Comparison of ENCODE assay signal across 19 cellular contexts in genomic region chr10:124379609-124380193, GRCh38. TPM values are rescaled to one million over a fixed set of nuclear protein-coding genes. Genes with fewer than 3 reads are reported as not detected.
A peak's percentile ranks its signal among the peaks of the same experiment; 100 is the strongest.
DNase-seq lines count a peak whose midpoint lies in the region; ATAC-seq, FAIRE-seq and TF ChIP-seq lines count a peak whose summit lies in the region.
"Had no signal": no experiment of that assay in that cellular context is flagged by ENCODE, and none has a peak within 500 bp of the region (broad histone marks: within the 10 kb centered on the region; RNA-seq: fewer than 3 reads in every experiment).

No MANE protein-coding gene starts in this region.

- no peaks in the 10 kb centered on the region for H3K9me2 ChIP-seq in HCT116 (ENCODE audit: insufficient read depth)

- no peak overlapping the region for H3K9ac ChIP-seq in BLaER1 treated with 17β-estradiol and CSF1 and Interleukin-3, amounts not matched to agents 10 nM and 100 nM
- H3K9ac ChIP-seq in HCT116 (ENCODE audit: low read length) = no peak overlapping the region

- no peak overlapping the region for H3K4me3 ChIP-seq in BLaER1 treated with 17β-estradiol and CSF1 and Interleukin-3, amounts not matched to agents 10 nM and 100 nM
- no peak overlapping the region for H3K4me3 ChIP-seq in HCT116 (replicated peaks in 1 of 2; ENCODE audit: low read depth in 1 of 2, low read length in 2 of 2)
- H3K4me3 ChIP-seq: K562, SJCRH30 had no signal

- FAIRE-seq in GM12892 (lab: Jason Lieb, UNC) (no peak), urothelium cell line (lab: Jason Lieb, UNC) (no peak)
- FAIRE-seq: K562 had no signal

- peaks cover 27 to 80% (median 67%) of the 10 kb centered on the region in 10 experiments for H3K4me1 ChIP-seq in BLaER1 treated with 17β-estradiol and CSF1 and Interleukin-3, amounts not matched to agents 10 nM and 100 nM
- H3K4me1 ChIP-seq in HCT116 (ENCODE audit: control insufficient read depth in 1 of 2, insufficient read depth in 2 of 2, low read length in 2 of 2) = peaks cover 12 to 18% of the 10 kb centered on the region in 2 experiments
- H3K4me1 ChIP-seq: BE2C, SJCRH30 had no signal

- H3K27me3 ChIP-seq in BLaER1 treated with 17β-estradiol and CSF1 and Interleukin-3, amounts not matched to agents 10 nM and 100 nM = peaks cover 4 to 26% (median 22%) of the 10 kb centered on the region in 11 experiments; a peak in 18 of 22 replicates
- H3K27me3 ChIP-seq in HCT116 (ENCODE audit: insufficient read depth, low read length) = no peaks in the 10 kb centered on the region
- H3K27me3 ChIP-seq: BE2C, SJCRH30 had no signal

- RAD21 ChIA-PET in HCT116 (lab: Charles Lee; ENCODE audit: low non-redundant PET in 1 of 2, low total read pairs in 2 of 2, uncharacterized antibody in 2 of 2, unreplicated experiment in 2 of 2) = interaction anchor here in 1 of 2 experiments (0.6 to 2.2 kb wide), 4 partner anchors 9 to 677 kb away, joined by 4 to 9 read pairs (median 7); no protein-coding TSS in a partner anchor

- H3K4me2 ChIP-seq in BLaER1 treated with 17β-estradiol and CSF1 and Interleukin-3, amounts not matched to agents 10 nM and 100 nM = peak overlapping the region in 9 of 11 experiments; percentile 2 to 93 (median 81); a peak in 16 of 22 replicates
- peak overlapping the region; percentile 79 for H3K4me2 ChIP-seq in HCT116 (ENCODE audit: low read length)

- no TSS peak for BruUV-seq in HCT116 (replicated peaks; lab: Mats Ljungman, UMichigan)

- TF ChIP-seq RAD21 in HCT116 (IDR thresholded peaks at IDR 0.05; ENCODE audit: low read depth) = no peak

- intact Hi-C loops in HCT116 (cut with micrococcal nuclease) = no loop called here

- peak overlapping the region in 3 of 11 experiments; percentile 33 to 48 (median 43); a peak in 3 of 22 replicates for H3K27ac ChIP-seq in BLaER1 treated with 17β-estradiol and CSF1 and Interleukin-3, amounts not matched to agents 10 nM and 100 nM
- H3K27ac ChIP-seq in HCT116 (ENCODE audit: low read depth, low read length) (no peak overlapping the region), RWPE1 (peak overlapping the region; percentile 80)
- H3K27ac ChIP-seq: SJCRH30 had no signal

- POLR2A ChIA-PET in HCT116 (lab: Charles Lee) = interaction anchor here (0.6 to 1.2 kb wide), 2 partner anchors 9 to 37 kb away, joined by 3 read pairs; no protein-coding TSS in a partner anchor
- POLR2A ChIA-PET in RWPE1 (lab: Yijun Ruan, JAX; ENCODE audit: low non-redundant PET) = no interaction called here

- TF ChIP-seq CTCF in HCT116 (IDR thresholded peaks at IDR 0.05 in 2 of 3, conservative IDR thresholded peaks at IDR 0.05 in 1 of 3; ENCODE audit: borderline replicate concordance in 1 of 3, insufficient read depth in 1 of 3, low read depth in 2 of 3, low read length in 2 of 3) (no peak), RWPE1 (conservative IDR thresholded peaks at IDR 0.05; ENCODE audit: low read depth) (no peak)

- no peaks in the 10 kb centered on the region for H4K20me1 ChIP-seq in BLaER1 treated with 17β-estradiol and CSF1 and Interleukin-3, amounts not matched to agents 10 nM and 100 nM
- no peaks in the 10 kb centered on the region for H4K20me1 ChIP-seq in HCT116 (ENCODE audit: insufficient read depth)

- no peaks in the 10 kb centered on the region for H3K36me3 ChIP-seq in BLaER1 treated with 17β-estradiol and CSF1 and Interleukin-3, amounts not matched to agents 10 nM and 100 nM
- H3K36me3 ChIP-seq in HCT116 (ENCODE audit: control insufficient read depth in 1 of 2, insufficient read depth in 2 of 2, low read length in 2 of 2) = no peaks in the 10 kb centered on the region
- H3K36me3 ChIP-seq: BE2C, SJCRH30 had no signal

- CTCF ChIA-PET in HCT116 (lab: Charles Lee) (interaction anchor here (1.1 to 3.5 kb wide), 4 partner anchors 10 to 385 kb away, joined by 3 to 29 read pairs (median 13); no protein-coding TSS in a partner anchor), RWPE1 (lab: Yijun Ruan, JAX) (interaction anchor here (0.6 to 3.1 kb wide), 5 partner anchors 10 to 396 kb away, joined by 3 to 17 read pairs (median 3); no protein-coding TSS in a partner anchor)

- no peak overlapping the region for H2AFZ ChIP-seq in HCT116 (ENCODE audit: low read depth, low read length, poor library complexity, severe bottlenecking)

- no peaks in the 10 kb centered on the region for H3K79me2 ChIP-seq in HCT116 (ENCODE audit: insufficient read depth, low read length)

- H3K9me3 ChIP-seq in BLaER1 treated with 17β-estradiol and CSF1 and Interleukin-3, amounts not matched to agents 10 nM and 100 nM (replicated peaks in 1 of 11) = no peaks in the 10 kb centered on the region
- no peaks in the 10 kb centered on the region for H3K9me3 ChIP-seq in HCT116 (ENCODE audit: control insufficient read depth in 1 of 2, insufficient read depth in 1 of 2, low read depth in 1 of 2, low read length in 2 of 2)
- H3K9me3 ChIP-seq: BE2C, SJCRH30 had no signal

- no peak for TF ChIP-seq POLR2A in HCT116 (IDR thresholded peaks at IDR 0.05; ENCODE audit: borderline replicate concordance, extremely low read depth, insufficient read depth, insufficient read length)
- no peak for TF ChIP-seq POLR2A in GM12892 (IDR thresholded peaks at IDR 0.05; ENCODE audit: low read depth, low read length)

- ATAC-seq in HCT116 = no peak
- ATAC-seq: K562 had no signal

- DNase-seq in HCT116 (ENCODE audit: low read depth, low spot score) = no peak
- DNase-seq in RWPE1 (ENCODE audit: low spot score) = no peak
- peak; percentile 69 for DNase-seq in mesenteric fat pad (ENCODE audit: low spot score)
- DNase-seq in GM12892 (ENCODE audit: insufficient read length) = no peak
- DNase-seq in GM19238 (ENCODE audit: insufficient read length, low spot score) = no peak
- no peak for DNase-seq in foreskin melanocyte
- DNase-seq in urothelium cell line (ENCODE audit: low spot score) = no peak
- DNase-seq: BE2C; CD4-positive, CD25-positive, alpha-beta regulatory T cell; DMS 273 treated with DMSO at 0.1 percent for 48 hours; GOT3; MM.1S; NCI-H1048; NCI-H187; NCI-H2227 treated with DMSO at 0.1 percent for 48 hours; NCI-H748 treated with DMSO at 0.1 percent for 48 hours; SJCRH30 had no signal

TF ChIP-seq in HCT116, 20 proteins besides CTCF, POLR2A, EP300 and RAD21:
- TF ChIP-seq POLR2AphosphoS5 (IDR thresholded peaks at IDR 0.05; ENCODE audit: low read depth, low read length) = no peak
- TF ChIP-seq CBX3 (IDR thresholded peaks at IDR 0.05; ENCODE audit: low read depth) = no peak

RNA-seq across cellular contexts. Expression of gene OAT, which starts 39.0 kb away (rescaled TPM):
- total RNA-seq in HCT116 (2021; ENCODE audit: unreplicated experiment) = 133 TPM
- polyA plus RNA-seq in HCT116 (2012) = 48.4 and 63.2 TPM in 2 replicates
- 69.9 TPM for total RNA-seq in mesenteric fat pad
- polyA plus RNA-seq in GM12892 (2012; ENCODE audit: missing spikeins) = 23.6 TPM
